10 cellular contexts compared by ENCODE assay signal in genomic region chr9:127943011-127943662, GRCh38. TPM values are rescaled to one million over a fixed set of nuclear protein-coding genes. Genes with fewer than 3 reads are reported as not detected.
A peak's percentile ranks its signal among the peaks of the same experiment; 100 is the strongest.
DNase-seq lines count a peak whose midpoint lies in the region; ATAC-seq and TF ChIP-seq lines count a peak whose summit lies in the region.
"Had no signal": no experiment of that assay in that cellular context is flagged by ENCODE, and none has a peak within 500 bp of the region (broad histone marks: within the 10 kb centered on the region; RNA-seq: fewer than 3 reads in every experiment).

No MANE protein-coding gene starts in this region.

- H3K9me2 ChIP-seq in neural cell (ENCODE audit: insufficient read depth, low read length): no peaks in the 10 kb centered on the region

- H3K4me3 Mint-ChIP-seq in CD14-positive monocyte (peak overlapping the region in 1 of 2 donors; percentile 30), HFFc6 (no peak overlapping the region)
- no peak overlapping the region for H3K4me3 Mint-ChIP-seq in activated naive CD8-positive, alpha-beta T cell treated with anti-CD3 and anti-CD28 coated beads, Interleukin-2, amount 50 U/mL, for 24 hours

- H4K20me1 ChIP-seq in neural cell (ENCODE audit: insufficient read depth): no peaks in the 10 kb centered on the region

- peaks cover 6% of the 10 kb centered on the region in 2 donors for H3K36me3 Mint-ChIP-seq in CD14-positive monocyte
- H3K36me3 Mint-ChIP-seq in HFFc6 (ENCODE audit: low read depth): no peaks in the 10 kb centered on the region; the same call in 1 of the 2 replicates
- H3K36me3 Mint-ChIP-seq in activated naive CD8-positive, alpha-beta T cell treated with anti-CD3 and anti-CD28 coated beads, Interleukin-2, amount 50 U/mL, for 24 hours (ENCODE audit: low read depth): peaks cover 12% of the 10 kb centered on the region

- no peaks in the 10 kb centered on the region for H3K79me2 ChIP-seq in neural cell (replicated peaks; ENCODE audit: insufficient read depth, low read length)

- TF ChIP-seq EP300 in neural cell (conservative IDR thresholded peaks at IDR 0.05; ENCODE audit: poor library complexity, severe bottlenecking): no peak

- no peaks in the 10 kb centered on the region for H3F3A ChIP-seq in neural cell (ENCODE audit: insufficient read depth, low read length, poor library complexity, severe bottlenecking)

- no peak overlapping the region for H3K27ac ChIP-seq in neural cell (ENCODE audit: low read length)
- H3K27ac ChIP-seq: SJSA1 had no signal

- no peaks in the 10 kb centered on the region for H3K9me3 ChIP-seq in neural cell (ENCODE audit: low read length)
- H3K9me3 ChIP-seq: SJSA1 had no signal

- intact Hi-C loops in CD14-positive monocyte (cut with micrococcal nuclease): loop anchor here (1.0 to 10.0 kb wide), 4 partner anchors 92 to 174 kb away; no protein-coding TSS in a partner anchor

- no peak overlapping the region for H3K4me3 ChIP-seq in neural cell (ENCODE audit: low read length)
- H3K4me3 ChIP-seq: SJSA1 had no signal

- ATAC-seq in activated naive CD8-positive, alpha-beta T cell treated with anti-CD3 and anti-CD28 coated beads, Interleukin-2, amount 50 U/mL, for 24 hours: no peak
- ATAC-seq in HG03520 (IDR thresholded peaks at IDR 0.05; ENCODE audit: unreplicated experiment) (no peak), GM21529 (IDR thresholded peaks at IDR 0.05; ENCODE audit: unreplicated experiment) (no peak)

- TF ChIP-seq CTCF in CD14-positive monocyte (IDR thresholded peaks at IDR 0.05) (peak; percentile 57), HFFc6 (IDR thresholded peaks at IDR 0.05) (peak; percentile 4; the same call in 1 of the 2 replicates), neural cell (IDR thresholded peaks at IDR 0.05; ENCODE audit: poor library complexity, severe bottlenecking) (peak; percentile 20)

- H3K27ac Mint-ChIP-seq in CD14-positive monocyte (peak overlapping the region in 3 of 7 donors; percentile 32 to 86 (median 83)), HFFc6 (no peak overlapping the region)
- peak overlapping the region; percentile 73 for H3K27ac Mint-ChIP-seq in activated naive CD8-positive, alpha-beta T cell treated with anti-CD3 and anti-CD28 coated beads, Interleukin-2, amount 50 U/mL, for 24 hours

- H3K9me3 Mint-ChIP-seq in CD14-positive monocyte (no peaks in the 10 kb centered on the region), HFFc6 (no peaks in the 10 kb centered on the region)
- no peaks in the 10 kb centered on the region for H3K9me3 Mint-ChIP-seq in activated naive CD8-positive, alpha-beta T cell treated with anti-CD3 and anti-CD28 coated beads, Interleukin-2, amount 50 U/mL, for 24 hours

- no peak for TF ChIP-seq RAD21 in neural cell (conservative IDR thresholded peaks at IDR 0.05)

- no peaks in the 10 kb centered on the region for H3K36me3 ChIP-seq in neural cell (ENCODE audit: insufficient read depth, low read length)

- DNase-seq in CD14-positive monocyte (ENCODE audit: low spot score) (no peak), HFFc6 (no peak), AG20443 (ENCODE audit: low spot score) (no peak), NCI-H2227 (lab: John Stamatoyannopoulos, UW; ENCODE audit: unreplicated experiment) (no peak)
- no peak for DNase-seq in activated naive CD8-positive, alpha-beta T cell treated with anti-CD3 and anti-CD28 coated beads, Interleukin-2, amount 50 U/mL, for 24 hours

- peaks cover 15% of the 10 kb centered on the region for H3K4me1 Mint-ChIP-seq in CD14-positive monocyte
- peaks cover 12% of the 10 kb centered on the region for H3K4me1 Mint-ChIP-seq in HFFc6 (ENCODE audit: low read depth)
- peaks cover 29% of the 10 kb centered on the region for H3K4me1 Mint-ChIP-seq in activated naive CD8-positive, alpha-beta T cell treated with anti-CD3 and anti-CD28 coated beads, Interleukin-2, amount 50 U/mL, for 24 hours

- H3K9ac ChIP-seq in neural cell (ENCODE audit: low read length): no peak overlapping the region

- H3K27me3 Mint-ChIP-seq in CD14-positive monocyte (ENCODE audit: low read depth in 3 of 3) (peaks cover 0 to 3% (median 0%) of the 10 kb centered on the region in 3 donors), HFFc6 (ENCODE audit: insufficient read depth) (no peaks in the 10 kb centered on the region; the same call in 1 of the 2 replicates)
- no peaks in the 10 kb centered on the region for H3K27me3 Mint-ChIP-seq in activated naive CD8-positive, alpha-beta T cell treated with anti-CD3 and anti-CD28 coated beads, Interleukin-2, amount 50 U/mL, for 24 hours

- no peak overlapping the region for H3K4me2 ChIP-seq in neural cell (ENCODE audit: low read length)

- H3K27me3 ChIP-seq in neural cell (ENCODE audit: insufficient read depth, low read depth, low read length): no peaks in the 10 kb centered on the region
- H3K27me3 ChIP-seq: SJSA1 had no signal

- H2AFZ ChIP-seq in neural cell (ENCODE audit: low read depth, low read length): no peak overlapping the region

TF ChIP-seq in neural cell, 6 proteins besides CTCF, POLR2A, EP300 and RAD21:
- TF ChIP-seq MXI1 (conservative IDR thresholded peaks at IDR 0.05; ENCODE audit: poor library complexity, severe bottlenecking) (no peak), EZH2 (IDR thresholded peaks at IDR 0.05; ENCODE audit: borderline replicate concordance, insufficient read depth, low read length, poor library complexity, severe bottlenecking) (no peak), REST (IDR thresholded peaks at IDR 0.05; ENCODE audit: borderline replicate concordance) (no peak), POLR2AphosphoS5 (IDR thresholded peaks at IDR 0.05) (no peak), TAF1 (IDR thresholded peaks at IDR 0.05; ENCODE audit: low read depth) (no peak)

RNA-seq across cellular contexts. Expression of gene DPM2, which starts 5.5 kb away (rescaled TPM):
- 10 to 100 TPM; 25.4 to 28.7 TPM for polyA plus RNA-seq in CD14-positive monocyte
- total RNA-seq in HFFc6 (2021; fragmentation: NEBNext Ultra II Directional; extraction: Animal tissue kit (Norgen Biotek cat#: 25700)): 10 to 100 TPM; 42.5 to 49.6 (median 47.1) TPM
- 30.5 and 44.9 TPM in 2 replicates for polyA plus RNA-seq in neural cell
- polyA minus RNA-seq in neural cell: 15.3 and 20.8 TPM in 2 replicates

RNA-seq across cellular contexts. Expression of gene PIP5KL1, which starts 12.6 kb away (rescaled TPM):
- polyA plus RNA-seq in CD14-positive monocyte (under 1 TPM; 0.31 to 0.57 TPM), neural cell (3.4 and 5.2 TPM in 2 replicates)
- 1 to 10 TPM; 1.7 to 3.1 (median 2.1) TPM for total RNA-seq in HFFc6 (2021; fragmentation: NEBNext Ultra II Directional; extraction: Animal tissue kit (Norgen Biotek cat#: 25700))
- 2.5 and 6.6 TPM in 2 replicates for polyA minus RNA-seq in neural cell
- total RNA-seq: skeletal muscle tissue had no signal

RNA-seq across cellular contexts. Expression of gene ST6GALNAC4, which starts 26.3 kb away (rescaled TPM):
- polyA plus RNA-seq in CD14-positive monocyte (10 to 100 TPM in 1 of 2 donors, 1 to 10 TPM in 1; 8.9 to 10.3 TPM), neural cell (4.8 and 5.9 TPM in 2 replicates)
- 10 to 100 TPM; 22.9 to 33.4 (median 27.7) TPM for total RNA-seq in HFFc6 (2021; fragmentation: NEBNext Ultra II Directional; extraction: Animal tissue kit (Norgen Biotek cat#: 25700))
- 5.8 and 6.8 TPM in 2 replicates for polyA minus RNA-seq in neural cell

RNA-seq across cellular contexts. Expression of gene EEIG1, which starts 37.7 kb away (rescaled TPM):
- polyA plus RNA-seq in CD14-positive monocyte: 1 to 10 TPM in 1 of 2 donors, under 1 TPM in 1; 0.86 to 2.3 TPM
- 10 to 100 TPM; 26.7 to 35.4 (median 29.3) TPM for total RNA-seq in HFFc6 (2021; fragmentation: NEBNext Ultra II Directional; extraction: Animal tissue kit (Norgen Biotek cat#: 25700))
- polyA plus RNA-seq in neural cell: 6.7 and 18.5 TPM in 2 replicates
- polyA minus RNA-seq in neural cell: 10.7 and 11.2 TPM in 2 replicates

RNA-seq across cellular contexts. Expression of gene ST6GALNAC6, which starts 43.7 kb away (rescaled TPM):
- polyA plus RNA-seq in CD14-positive monocyte: 10 to 100 TPM in 1 of 2 donors, 1 to 10 TPM in 1; 8.2 to 12.0 TPM
- 10 to 100 TPM; 29.3 to 40.6 (median 34.2) TPM for total RNA-seq in HFFc6 (2021; fragmentation: NEBNext Ultra II Directional; extraction: Animal tissue kit (Norgen Biotek cat#: 25700))
- polyA plus RNA-seq in neural cell: 44.2 and 59.3 TPM in 2 replicates
- polyA minus RNA-seq in neural cell: 30.3 and 33.8 TPM in 2 replicates

Comparison
In these comparisons a context has a peak if more than half of its experiments do, and no peak if none do; other contexts are left out.
1. CTCF ChIP-seq: peak in every context shown above with its lines; median percentile 57 in CD14-positive monocyte; 20 in neural cell; 4 in HFFc6.